In genomic region chr16:19890901-19891300, GRCh38 we compare ENCODE assay signal across 1 cellular context.
TF ChIP-seq lines count a peak whose summit lies in the region.

No MANE protein-coding gene starts in this region.

TF ChIP-seq in HepG2, 621 proteins besides CTCF, POLR2A, EP300 and RAD21 (continued from another document):
- TF ChIP-seq HNF1A (IDR thresholded peaks at IDR 0.05; ENCODE audit: low read depth) (no peak), HNF1A (CRISPR knock-in tag; IDR thresholded peaks at IDR 0.05; ENCODE audit: borderline replicate concordance) (no peak)
TF ChIP-seq in HepG2: peak in this region for 4.
